In the genomic region with DNA sequence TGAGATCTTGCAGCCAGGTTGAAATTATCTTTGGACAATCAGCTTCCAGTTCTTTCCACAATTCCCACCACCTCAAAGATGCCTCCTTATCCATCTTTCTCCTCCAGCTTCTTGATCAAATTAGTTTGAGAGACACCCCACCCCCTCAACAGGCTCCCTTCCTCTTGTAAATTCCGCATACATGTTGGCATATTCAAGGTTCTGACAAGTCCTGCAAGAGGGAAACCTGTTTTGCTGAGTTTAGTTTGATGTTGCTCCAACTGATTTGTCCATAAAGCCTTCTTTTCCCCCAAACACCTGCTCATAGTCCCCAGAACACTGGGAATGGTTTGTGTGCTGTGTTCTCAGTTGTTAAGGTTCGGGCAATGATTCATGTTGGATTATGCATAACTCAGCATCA, we compare ENCODE assay signal across 10 cellular contexts.
"Had no signal": no experiment of that assay in that cellular context is flagged by ENCODE, and none has a peak within 500 bp of the region (broad histone marks: within the 10 kb centered on the region; RNA-seq: fewer than 3 reads in every experiment).

No MANE protein-coding gene starts in this region.

- H3K27ac ChIP-seq: HL-60, KMS-11 had no signal

- H3K4me2 ChIP-seq: GM23338, KMS-11 had no signal

- H2AFZ ChIP-seq: GM23338 had no signal

- ATAC-seq: GM23338, HepG2 had no signal

- DNase-seq: H9, HCEC 1CT, HFFc6, KBM-7 had no signal

- H3K9ac ChIP-seq: KMS-11 had no signal

- FAIRE-seq: H1, H54, HepG2 had no signal

- H3K4me3 ChIP-seq: GM23338 had no signal
